Comparison of ENCODE assay signal across 9 cellular contexts in the genomic region with DNA sequence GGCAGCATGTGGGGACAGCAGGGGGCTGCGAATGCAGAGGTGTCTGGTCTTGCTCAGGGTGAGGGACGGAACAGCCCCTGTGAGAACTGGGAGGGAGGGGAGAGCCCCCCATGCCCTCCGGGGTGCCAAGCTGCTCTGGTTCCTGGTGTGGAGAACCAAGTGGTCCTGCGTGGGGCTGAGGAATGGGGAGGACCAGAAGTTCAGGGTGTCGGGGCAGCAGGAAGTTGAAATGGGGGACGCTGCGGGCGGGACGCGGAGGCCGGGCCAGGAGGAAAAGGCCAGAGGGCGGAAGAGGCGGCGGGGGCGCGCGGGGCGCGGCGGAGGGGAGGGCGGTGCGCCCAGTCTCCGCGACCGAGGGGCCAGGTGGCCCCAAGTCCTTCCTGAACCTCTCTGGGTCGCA. TPM values are rescaled to one million over a fixed set of nuclear protein-coding genes. Genes with fewer than 3 reads are reported as not detected.
DNase-seq lines count a peak whose midpoint lies in the region; ATAC-seq and TF ChIP-seq lines count a peak whose summit lies in the region.
"Had no signal": no experiment of that assay in that cellular context is flagged by ENCODE, and none has a peak within 500 bp of the region (broad histone marks: within the 10 kb centered on the region; RNA-seq: fewer than 3 reads in every experiment).

No MANE protein-coding gene starts in this region.

- ATAC-seq in HCT116, result peak; percentile 71
- peak; percentile 31 for ATAC-seq in stimulated activated effector memory CD8-positive, alpha-beta T cell treated with anti-CD3 and anti-CD28 coated beads, Interleukin-12 subunit alpha, Interleukin-12 subunit beta, amount 100 ng/mL, for 72 hours
- ATAC-seq in HG02884 (IDR thresholded peaks at IDR 0.05; ENCODE audit: unreplicated experiment), result no peak
- ATAC-seq in GM21526 (IDR thresholded peaks at IDR 0.05; ENCODE audit: low FRiP score, unreplicated experiment), result no peak

- H3K27ac Mint-ChIP-seq in activated T-helper 1 cell treated with anti-CD3 and anti-CD28 coated beads, Interleukin-12 subunit alpha, Interleukin-12 subunit beta, Interleukin-2, Interleukin-4 antibody, amounts not matched to agents 30 ng/mL and 10 ng/mL and 1 ng/mL, durations not matched to agents 14 hours and 24 hours and 36 hours, result no peak overlapping the region
- no peak overlapping the region for H3K27ac Mint-ChIP-seq in stimulated activated effector memory CD8-positive, alpha-beta T cell treated with anti-CD3 and anti-CD28 coated beads, Interleukin-12 subunit alpha, Interleukin-12 subunit beta, amount 100 ng/mL, for 72 hours

- H3K4me1 Mint-ChIP-seq in activated T-helper 1 cell treated with anti-CD3 and anti-CD28 coated beads, Interleukin-12 subunit alpha, Interleukin-12 subunit beta, Interleukin-2, Interleukin-4 antibody, amounts not matched to agents 30 ng/mL and 10 ng/mL and 1 ng/mL, durations not matched to agents 14 hours and 24 hours and 36 hours (ENCODE audit: low read depth), result no peaks in the 10 kb centered on the region
- H3K4me1 Mint-ChIP-seq in stimulated activated effector memory CD8-positive, alpha-beta T cell treated with anti-CD3 and anti-CD28 coated beads, Interleukin-12 subunit alpha, Interleukin-12 subunit beta, amount 100 ng/mL, for 72 hours, result peaks cover 11% of the 10 kb centered on the region

- intact Hi-C loops in HCT116 (cut with micrococcal nuclease), result no loop called here
- intact Hi-C loops in activated T-helper 1 cell treated with anti-CD3 and anti-CD28 coated beads, Interleukin-12 subunit alpha, Interleukin-12 subunit beta, Interleukin-2, Interleukin-4 antibody, amounts not matched to agents 30 ng/mL and 10 ng/mL and 1 ng/mL, durations not matched to agents 14 hours and 24 hours and 36 hours (cut with micrococcal nuclease), result no loop called here

- no peaks in the 10 kb centered on the region for H3K79me2 ChIP-seq in HCT116 (ENCODE audit: insufficient read depth, low read length)

- H4K20me1 ChIP-seq in HCT116 (ENCODE audit: insufficient read depth), result no peaks in the 10 kb centered on the region

- no peak for TF ChIP-seq RAD21 in HCT116 (IDR thresholded peaks at IDR 0.05; ENCODE audit: low read depth)

- H3K4me1 ChIP-seq in HCT116 (ENCODE audit: control insufficient read depth in 1 of 2, insufficient read depth in 2 of 2, low read length in 2 of 2) (peaks cover 8 to 19% of the 10 kb centered on the region in 2 experiments; a peak in 3 of 4 replicates), iPS DF 6.9 (ENCODE audit: control insufficient read depth, insufficient read depth, low read length) (peaks cover 3% of the 10 kb centered on the region; the same call in 1 of the 2 replicates)

- CTCF ChIA-PET in HCT116 (lab: Charles Lee), result interaction anchor here (0.7 to 1.5 kb wide), 13 partner anchors 9 to 101 kb away, joined by 3 to 14 read pairs (median 4); no protein-coding TSS in a partner anchor

- peak overlapping the region; percentile 68 for H3K4me3 Mint-ChIP-seq in activated T-helper 1 cell treated with anti-CD3 and anti-CD28 coated beads, Interleukin-12 subunit alpha, Interleukin-12 subunit beta, Interleukin-2, Interleukin-4 antibody, amounts not matched to agents 30 ng/mL and 10 ng/mL and 1 ng/mL, durations not matched to agents 14 hours and 24 hours and 36 hours
- H3K4me3 Mint-ChIP-seq in stimulated activated effector memory CD8-positive, alpha-beta T cell treated with anti-CD3 and anti-CD28 coated beads, Interleukin-12 subunit alpha, Interleukin-12 subunit beta, amount 100 ng/mL, for 72 hours, result peak overlapping the region; percentile 71

- H3K9ac ChIP-seq in HCT116 (ENCODE audit: low read length), result peak overlapping the region; percentile 53

- TF ChIP-seq POLR2A in HCT116 (IDR thresholded peaks at IDR 0.05; ENCODE audit: borderline replicate concordance, extremely low read depth, insufficient read depth, insufficient read length), result no peak

- peak overlapping the region; percentile 24 to 54 for H3K4me3 ChIP-seq in HCT116 (replicated peaks in 1 of 2; ENCODE audit: low read depth in 1 of 2, low read length in 2 of 2)
- peak overlapping the region; percentile 33; the same call in 1 of the 2 replicates for H3K4me3 ChIP-seq in iPS DF 6.9 (ENCODE audit: low read length)

- no peaks in the 10 kb centered on the region for H3K36me3 ChIP-seq in HCT116 (ENCODE audit: control insufficient read depth in 1 of 2, insufficient read depth in 2 of 2, low read length in 2 of 2)
- H3K36me3 ChIP-seq in iPS DF 6.9 (ENCODE audit: control insufficient read depth, insufficient read depth, low read length), result no peaks in the 10 kb centered on the region

- H3K4me2 ChIP-seq in HCT116 (ENCODE audit: low read length), result peak overlapping the region; percentile 81

- H3K27me3 Mint-ChIP-seq in activated T-helper 1 cell treated with anti-CD3 and anti-CD28 coated beads, Interleukin-12 subunit alpha, Interleukin-12 subunit beta, Interleukin-2, Interleukin-4 antibody, amounts not matched to agents 30 ng/mL and 10 ng/mL and 1 ng/mL, durations not matched to agents 14 hours and 24 hours and 36 hours (ENCODE audit: insufficient read depth), result peaks cover 11% of the 10 kb centered on the region

- no peaks in the 10 kb centered on the region for H3K9me3 Mint-ChIP-seq in activated T-helper 1 cell treated with anti-CD3 and anti-CD28 coated beads, Interleukin-12 subunit alpha, Interleukin-12 subunit beta, Interleukin-2, Interleukin-4 antibody, amounts not matched to agents 30 ng/mL and 10 ng/mL and 1 ng/mL, durations not matched to agents 14 hours and 24 hours and 36 hours
- H3K9me3 Mint-ChIP-seq in stimulated activated effector memory CD8-positive, alpha-beta T cell treated with anti-CD3 and anti-CD28 coated beads, Interleukin-12 subunit alpha, Interleukin-12 subunit beta, amount 100 ng/mL, for 72 hours, result no peaks in the 10 kb centered on the region

- no peaks in the 10 kb centered on the region for H3K36me3 Mint-ChIP-seq in activated T-helper 1 cell treated with anti-CD3 and anti-CD28 coated beads, Interleukin-12 subunit alpha, Interleukin-12 subunit beta, Interleukin-2, Interleukin-4 antibody, amounts not matched to agents 30 ng/mL and 10 ng/mL and 1 ng/mL, durations not matched to agents 14 hours and 24 hours and 36 hours (ENCODE audit: low read depth)
- no peaks in the 10 kb centered on the region for H3K36me3 Mint-ChIP-seq in stimulated activated effector memory CD8-positive, alpha-beta T cell treated with anti-CD3 and anti-CD28 coated beads, Interleukin-12 subunit alpha, Interleukin-12 subunit beta, amount 100 ng/mL, for 72 hours

- H3K27ac ChIP-seq in HCT116 (ENCODE audit: low read depth, low read length), result peak overlapping the region; percentile 33; the same call in 1 of the 2 replicates
- no peak overlapping the region for H3K27ac ChIP-seq in iPS DF 6.9 (ENCODE audit: low read length)

- TF ChIP-seq CTCF in HCT116 (IDR thresholded peaks at IDR 0.05 in 2 of 3, conservative IDR thresholded peaks at IDR 0.05 in 1 of 3; ENCODE audit: borderline replicate concordance in 1 of 3, insufficient read depth in 1 of 3, low read depth in 2 of 3, low read length in 2 of 3), result no peak

- no peaks in the 10 kb centered on the region for H3K9me2 ChIP-seq in HCT116 (ENCODE audit: insufficient read depth)

- H3K9me3 ChIP-seq in HCT116 (ENCODE audit: control insufficient read depth in 1 of 2, insufficient read depth in 1 of 2, low read depth in 1 of 2, low read length in 2 of 2) (no peaks in the 10 kb centered on the region), iPS DF 6.9 (ENCODE audit: control insufficient read depth, insufficient read depth, low read length) (no peaks in the 10 kb centered on the region)

- no peak overlapping the region for H2AFZ ChIP-seq in HCT116 (ENCODE audit: low read depth, low read length, poor library complexity, severe bottlenecking)

- WGBS in iPS DF 6.9 (ENCODE audit: insufficient coverage, insufficient read length), result no CpG with 5 or more reads among the region's 26 CpGs

- RAD21 ChIA-PET in HCT116 (lab: Charles Lee; ENCODE audit: low non-redundant PET in 1 of 2, low total read pairs in 2 of 2, uncharacterized antibody in 2 of 2, unreplicated experiment in 2 of 2), result interaction anchor here in 1 of 2 experiments (0.6 kb wide), 1 partner anchor 10 kb away, joined by 3 read pairs; no protein-coding TSS in a partner anchor

- H3K27me3 ChIP-seq in HCT116 (ENCODE audit: insufficient read depth, low read length) (no peaks in the 10 kb centered on the region), iPS DF 6.9 (ENCODE audit: control insufficient read depth, insufficient read depth, low read length) (no peaks in the 10 kb centered on the region)

- POLR2A ChIA-PET in HCT116 (lab: Charles Lee), result interaction anchor here (0.6 to 1.4 kb wide), 3 partner anchors 8 to 21 kb away, joined by 3 read pairs; no protein-coding TSS in a partner anchor

- BruUV-seq in HCT116 (replicated peaks; lab: Mats Ljungman, UMichigan), result no TSS peak

- no peak for DNase-seq in HCT116 (ENCODE audit: low read depth, low spot score)
- no peak for DNase-seq in activated T-helper 1 cell treated with anti-CD3 and anti-CD28 coated beads, Interleukin-12 subunit alpha, Interleukin-12 subunit beta, Interleukin-2, Interleukin-4 antibody, amounts not matched to agents 30 ng/mL and 10 ng/mL and 1 ng/mL, durations not matched to agents 14 hours and 24 hours and 36 hours (ENCODE audit: low spot score)
- DNase-seq in iPS DF 6.9 (ENCODE audit: low read depth, low spot score), result no peak
- peak in 1 of 2 donors; percentile 52 for DNase-seq in stimulated activated effector memory CD8-positive, alpha-beta T cell treated with anti-CD3 and anti-CD28 coated beads, Interleukin-12 subunit alpha, Interleukin-12 subunit beta, amount 100 ng/mL, for 72 hours (ENCODE audit: low spot score in 2 of 2)
- DNase-seq in HPDE6-E6E7 (ENCODE audit: extremely low spot score), result no peak
- DNase-seq in SIG-M5 (lab: John Stamatoyannopoulos, UW), result no peak

TF ChIP-seq in HCT116, 20 proteins besides CTCF, POLR2A, EP300 and RAD21 (continues in another document):
- TF ChIP-seq, protein P1, sequence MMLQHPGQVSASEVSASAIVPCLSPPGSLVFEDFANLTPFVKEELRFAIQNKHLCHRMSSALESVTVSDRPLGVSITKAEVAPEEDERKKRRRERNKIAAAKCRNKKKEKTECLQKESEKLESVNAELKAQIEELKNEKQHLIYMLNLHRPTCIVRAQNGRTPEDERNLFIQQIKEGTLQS (IDR thresholded peaks at IDR 0.05), result no peak
- TF ChIP-seq, protein P2, sequence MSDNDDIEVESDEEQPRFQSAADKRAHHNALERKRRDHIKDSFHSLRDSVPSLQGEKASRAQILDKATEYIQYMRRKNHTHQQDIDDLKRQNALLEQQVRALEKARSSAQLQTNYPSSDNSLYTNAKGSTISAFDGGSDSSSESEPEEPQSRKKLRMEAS (IDR thresholded peaks at IDR 0.05), result no peak
- no peak for TF ChIP-seq EZH2 (IDR thresholded peaks at IDR 0.05)
- no peak for TF ChIP-seq EGR1 (IDR thresholded peaks at IDR 0.05; ENCODE audit: low read depth)
- no peak for TF ChIP-seq FOSL1 (IDR thresholded peaks at IDR 0.05; ENCODE audit: low read depth)

RNA-seq across cellular contexts. Expression of a gene that starts 3.6 kb away (rescaled TPM):
- 0.86 TPM for total RNA-seq in HCT116 (2021; ENCODE audit: unreplicated experiment)
- polyA plus RNA-seq in HCT116 (2012), result 1.0 and 1.2 TPM in 2 replicates
- total RNA-seq in activated T-helper 1 cell treated with anti-CD3 and anti-CD28 coated beads, Interleukin-12 subunit alpha, Interleukin-12 subunit beta, Interleukin-2, Interleukin-4 antibody, amounts not matched to agents 30 ng/mL and 10 ng/mL and 1 ng/mL, durations not matched to agents 14 hours and 24 hours and 36 hours, result not detected in 2 replicates
- total RNA-seq: LHCN-M2 had no signal

RNA-seq across cellular contexts. Expression of a gene that starts 28.1 kb away (rescaled TPM):
- total RNA-seq in HCT116 (2021; ENCODE audit: unreplicated experiment), result not detected
- polyA plus RNA-seq in HCT116 (2012), result 0.05 and 0.12 TPM in 2 replicates
- total RNA-seq in activated T-helper 1 cell treated with anti-CD3 and anti-CD28 coated beads, Interleukin-12 subunit alpha, Interleukin-12 subunit beta, Interleukin-2, Interleukin-4 antibody, amounts not matched to agents 30 ng/mL and 10 ng/mL and 1 ng/mL, durations not matched to agents 14 hours and 24 hours and 36 hours, result not detected in 2 replicates
- total RNA-seq: LHCN-M2 had no signal

Comparison
In these comparisons a context has a peak if more than half of its experiments do, and no peak if none do; other contexts are left out.
1. ATAC-seq: peak in HCT116 (single experiment) and stimulated activated effector memory CD8-positive, alpha-beta T cell treated with anti-CD3 and anti-CD28 coated beads, Interleukin-12 subunit alpha, Interleukin-12 subunit beta, amount 100 ng/mL, for 72 hours (single experiment); none in HG02884 (single experiment) and GM21526 (single experiment).